Comparison of ENCODE assay signal across 19 cellular contexts in genomic region chr11:16271258-16271657, GRCh38.
DNase-seq lines count a peak whose midpoint lies in the region; ATAC-seq, FAIRE-seq and TF ChIP-seq lines count a peak whose summit lies in the region.
"Had no signal": no experiment of that assay in that cellular context is flagged by ENCODE, and none has a peak within 500 bp of the region (broad histone marks: within the 10 kb centered on the region; RNA-seq: fewer than 3 reads in every experiment).

No MANE protein-coding gene starts in this region.

- WGBS in HepG2 (ENCODE audit: low lambda C conversion rate): 10% methylated on average over 1 of the region's 1 CpG
- WGBS in right lobe of liver (ENCODE audit: insufficient coverage, low coverage, low lambda C conversion rate, missing lambda C conversion rate): 30% methylated on average over 1 of the region's 1 CpG
- 4% methylated on average over 1 of the region's 1 CpG for WGBS in K562 (ENCODE audit: insufficient coverage, low coverage, missing lambda C conversion rate)

- intact Hi-C loops in HepG2 (cut with micrococcal nuclease; ENCODE audit: unreplicated experiment) (no loop called here), right lobe of liver (cut with DNase I) (no loop called here), K562 (cut with micrococcal nuclease) (no loop called here)

- BruUV-seq in HepG2 (replicated peaks; lab: Mats Ljungman, UMichigan) (no TSS peak), K562 (replicated peaks; lab: Mats Ljungman, UMichigan) (no TSS peak)

- H3K4me1 ChIP-seq in HepG2 (ENCODE audit: insufficient read depth, low read length) (no peaks in the 10 kb centered on the region), right lobe of liver (no peaks in the 10 kb centered on the region), K562 (replicated peaks in 1 of 2; ENCODE audit: control insufficient read depth in 2 of 2, insufficient read depth in 2 of 2, low read length in 2 of 2) (no peaks in the 10 kb centered on the region)
- H3K4me1 ChIP-seq: HAP-1 had no signal

- ATAC-seq in HepG2: no peak
- no peak for ATAC-seq in right lobe of liver
- peak; percentile 54; the same call in 1 of the 3 replicates for ATAC-seq in K562
- no peak for ATAC-seq in GM18502 (IDR thresholded peaks at IDR 0.05; ENCODE audit: poor library complexity, unreplicated experiment)
- no peak for ATAC-seq in HG02759 (IDR thresholded peaks at IDR 0.05; ENCODE audit: unreplicated experiment)

- DNase-seq in HepG2 (ENCODE audit: low spot score) (no peak), right lobe of liver (no peak), K562 (ENCODE audit: extremely low read depth in 1 of 4, low spot score in 3 of 4) (peak in 2 of 4 experiments; percentile 27 to 45)
- DNase-seq: 8988T; C1 segment of cervical spinal cord; Calu3; CD4-positive, alpha-beta memory T cell; COR-L47; DMS53; DMS79 treated with DMSO at 0.1 percent for 48 hours; GF-D8; GOT3; HFFc6 had no signal

- H2AFZ ChIP-seq in HepG2 (ENCODE audit: low read length): no peak overlapping the region
- no peak overlapping the region for H2AFZ ChIP-seq in K562 (ENCODE audit: low read depth, low read length)

- no peak overlapping the region for H3K4me3 ChIP-seq in HepG2 (replicated peaks in 1 of 3; ENCODE audit: insufficient read depth in 1 of 3, low read depth in 2 of 3, low read length in 3 of 3)
- H3K4me3 ChIP-seq in right lobe of liver: no peak overlapping the region
- H3K4me3 ChIP-seq in K562: no peak overlapping the region
- H3K4me3 ChIP-seq: HAP-1 had no signal

- in situ Hi-C loops in HepG2 (cut with HindIII; ENCODE audit: extremely low pct_ligation_motif_present, low pct_unique_long_range_greater_than_20kb): no loop called here
- in situ Hi-C loops in K562 (cut with MboI): no loop called here

- H3K79me2 ChIP-seq in HepG2 (ENCODE audit: insufficient read depth, low read length): no peaks in the 10 kb centered on the region
- H3K79me2 ChIP-seq in K562 (ENCODE audit: control insufficient read depth, insufficient read depth, low read length): no peaks in the 10 kb centered on the region

- CTCF ChIA-PET in HepG2 (lab: Yijun Ruan, JAX; ENCODE audit: low intra/inter-chr PET ratio, low total read pairs) (no interaction called here), K562 (lab: Yijun Ruan, JAX; ENCODE audit: low intra/inter-chr PET ratio) (interaction anchor here (1.2 kb wide), 1 partner anchor 330 kb away, joined by 4 read pairs; no protein-coding TSS in a partner anchor)

- TF ChIP-seq EP300 in HepG2 (IDR thresholded peaks at IDR 0.05; ENCODE audit: low read depth in 2 of 2, low read length in 2 of 2) (no peak), HepG2 (CRISPR knock-in tag; IDR thresholded peaks at IDR 0.05; ENCODE audit: borderline replicate concordance) (no peak), K562 (IDR thresholded peaks at IDR 0.05; ENCODE audit: low read length) (no peak)

- H3K27ac ChIP-seq in HepG2 (ENCODE audit: extremely low read length, insufficient read depth, low read length): no peak overlapping the region
- H3K27ac ChIP-seq in right lobe of liver: no peak overlapping the region
- H3K27ac ChIP-seq in K562 (ENCODE audit: extremely low read depth, low read depth, low read length): no peak overlapping the region

- no peak for TF ChIP-seq POLR2A in HepG2 (IDR thresholded peaks at IDR 0.05; ENCODE audit: insufficient read depth in 1 of 2, low read depth in 2 of 2, low read length in 2 of 2)
- TF ChIP-seq POLR2A in right lobe of liver (IDR thresholded peaks at IDR 0.05): no peak
- no peak for TF ChIP-seq POLR2A in K562 (conservative IDR thresholded peaks at IDR 0.05)

- TF ChIP-seq RAD21 in HepG2 (CRISPR knock-in tag; IDR thresholded peaks at IDR 0.05) (no peak), K562 (CRISPR knock-in tag; conservative IDR thresholded peaks at IDR 0.05 in 1 of 2, IDR thresholded peaks at IDR 0.05 in 1 of 2) (peak; percentile 38 to 42)

- TF ChIP-seq CTCF in HepG2 (CRISPR knock-in tag; IDR thresholded peaks at IDR 0.05) (0 out of 2 replicates have a peak, but pooled peaks have one; percentile 14), right lobe of liver (IDR thresholded peaks at IDR 0.05) (peak in 1 of 4 donors; percentile 5), K562 (IDR thresholded peaks at IDR 0.05 in 2 of 3, conservative IDR thresholded peaks at IDR 0.05 in 1 of 3; ENCODE audit: insufficient read depth in 2 of 3, low read depth in 1 of 3, low read length in 3 of 3) (peak in 1 of 3 experiments; percentile 8; a peak in 2 of 6 replicates)

- H4K20me1 ChIP-seq in HepG2 (ENCODE audit: insufficient read depth, low read length) (no peaks in the 10 kb centered on the region), K562 (replicated peaks; ENCODE audit: control insufficient read depth, insufficient read depth, low read length) (no peaks in the 10 kb centered on the region)

- H3K36me3 ChIP-seq in HepG2 (replicated peaks in 1 of 2; ENCODE audit: control insufficient read depth in 1 of 2, insufficient read depth in 2 of 2, low read length in 2 of 2) (no peaks in the 10 kb centered on the region), right lobe of liver (no peaks in the 10 kb centered on the region), K562 (ENCODE audit: control insufficient read depth, insufficient read depth, low read length) (no peaks in the 10 kb centered on the region)
- H3K36me3 ChIP-seq: HAP-1 had no signal

- H3K9ac ChIP-seq in HepG2 (ENCODE audit: insufficient read depth, low read depth, low read length): no peak overlapping the region
- no peak overlapping the region for H3K9ac ChIP-seq in K562 (ENCODE audit: insufficient read depth in 1 of 2, low read depth in 2 of 2, low read length in 2 of 2)

- H3K9me1 ChIP-seq in K562 (ENCODE audit: control insufficient read depth, insufficient read depth, low read length): no peaks in the 10 kb centered on the region

- no peak overlapping the region for H3K4me2 ChIP-seq in HepG2 (ENCODE audit: low read depth, low read length)
- H3K4me2 ChIP-seq in K562 (ENCODE audit: insufficient read depth, low read length): no peak overlapping the region

- no peaks in the 10 kb centered on the region for H3K9me3 ChIP-seq in HepG2 (ENCODE audit: low read length)
- H3K9me3 ChIP-seq in right lobe of liver: peaks cover 0 to 2% (median 0%) of the 10 kb centered on the region in 4 donors
- H3K9me3 ChIP-seq in K562 (replicated peaks; ENCODE audit: control insufficient read depth, insufficient read depth, low read depth, low read length): no peaks in the 10 kb centered on the region
- H3K9me3 ChIP-seq: HAP-1 had no signal

- H3K27me3 ChIP-seq in HepG2 (ENCODE audit: control insufficient read depth in 1 of 2, insufficient read depth in 2 of 2, low read length in 2 of 2) (no peaks in the 10 kb centered on the region), right lobe of liver (no peaks in the 10 kb centered on the region), K562 (ENCODE audit: control insufficient read depth in 2 of 2, insufficient read depth in 2 of 2, low read length in 2 of 2) (no peaks in the 10 kb centered on the region)

- POLR2A ChIA-PET in HepG2 (lab: Yijun Ruan, JAX): no interaction called here
- POLR2A ChIA-PET in K562 (lab: Yijun Ruan, JAX): no interaction called here

- FAIRE-seq in HepG2 (lab: Jason Lieb, UNC) (no peak), K562 (lab: Jason Lieb, UNC) (peak; percentile 56), islet of Langerhans (lab: Jason Lieb, UNC) (peak; percentile 65)
- FAIRE-seq: GM12891, H54 had no signal

TF ChIP-seq in HepG2, 621 proteins besides CTCF, POLR2A, EP300 and RAD21:
- TF ChIP-seq CBX2 (IDR thresholded peaks at IDR 0.05; ENCODE audit: low read depth, low read length) (no peak), CBX2 (CRISPR knock-in tag; IDR thresholded peaks at IDR 0.05; ENCODE audit: low read depth) (no peak), SMC3 (IDR thresholded peaks at IDR 0.05; ENCODE audit: low read length) (peak; percentile 38; the same call in 1 of the 2 replicates), ZNF891 (CRISPR knock-in tag; IDR thresholded peaks at IDR 0.05) (no peak)

TF ChIP-seq in K562, 482 proteins besides CTCF, POLR2A, EP300 and RAD21 (continues in another document):
- TF ChIP-seq, protein P1, sequence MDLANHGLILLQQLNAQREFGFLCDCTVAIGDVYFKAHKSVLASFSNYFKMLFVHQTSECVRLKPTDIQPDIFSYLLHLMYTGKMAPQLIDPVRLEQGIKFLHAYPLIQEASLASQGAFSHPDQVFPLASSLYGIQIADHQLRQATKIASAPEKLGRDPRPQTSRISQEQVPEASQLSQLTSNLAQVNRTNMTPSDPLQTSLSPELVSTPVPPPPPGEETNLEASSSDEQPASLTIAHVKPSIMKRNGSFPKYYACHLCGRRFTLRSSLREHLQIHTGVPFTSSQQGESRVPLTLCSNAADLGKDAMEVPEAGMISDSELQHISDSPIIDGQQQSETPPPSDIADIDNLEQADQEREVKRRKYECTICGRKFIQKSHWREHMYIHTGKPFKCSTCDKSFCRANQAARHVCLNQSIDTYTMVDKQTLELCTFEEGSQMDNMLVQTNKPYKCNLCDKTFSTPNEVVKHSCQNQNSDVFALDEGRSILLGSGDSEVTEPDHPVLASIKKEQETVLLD (IDR thresholded peaks at IDR 0.05): no peak
- TF ChIP-seq, protein P2, sequence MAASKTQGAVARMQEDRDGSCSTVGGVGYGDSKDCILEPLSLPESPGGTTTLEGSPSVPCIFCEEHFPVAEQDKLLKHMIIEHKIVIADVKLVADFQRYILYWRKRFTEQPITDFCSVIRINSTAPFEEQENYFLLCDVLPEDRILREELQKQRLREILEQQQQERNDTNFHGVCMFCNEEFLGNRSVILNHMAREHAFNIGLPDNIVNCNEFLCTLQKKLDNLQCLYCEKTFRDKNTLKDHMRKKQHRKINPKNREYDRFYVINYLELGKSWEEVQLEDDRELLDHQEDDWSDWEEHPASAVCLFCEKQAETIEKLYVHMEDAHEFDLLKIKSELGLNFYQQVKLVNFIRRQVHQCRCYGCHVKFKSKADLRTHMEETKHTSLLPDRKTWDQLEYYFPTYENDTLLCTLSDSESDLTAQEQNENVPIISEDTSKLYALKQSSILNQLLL (CRISPR knock-in tag; IDR thresholded peaks at IDR 0.05; ENCODE audit: borderline replicate concordance): no peak
- TF ChIP-seq TEAD4 (IDR thresholded peaks at IDR 0.05; ENCODE audit: low read length): peak; percentile 55; the same call in 1 of the 2 replicates
- no peak for TF ChIP-seq TEAD4 (CRISPR knock-in tag; IDR thresholded peaks at IDR 0.05; ENCODE audit: borderline replicate concordance)
- peak; percentile 91 for TF ChIP-seq MEIS2 (IDR thresholded peaks at IDR 0.05; ENCODE audit: partially characterized antibody)
- no peak for TF ChIP-seq CREB3L1 (IDR thresholded peaks at IDR 0.05; ENCODE audit: borderline replicate concordance, low read depth)

Comparison
In these comparisons a context has a peak if more than half of its experiments do, and no peak if none do; other contexts are left out.
1. Of the 241 proteins assayed by ChIP-seq in both HepG2 and K562: peak only in HepG2: SMC3; only in K562: ARID3A, DPF2, MEIS2, NCOR1, RAD21 and SMARCE1; in both: none; in neither: 232; mixed calls (peak in some experiments, not most) for 2.